ENCODE assay signal across 8 cellular contexts in genomic region chr16:3074860-3075545, GRCh38. TPM values are rescaled to one million over a fixed set of nuclear protein-coding genes. Genes with fewer than 3 reads are reported as not detected.
A peak's percentile ranks its signal among the peaks of the same experiment; 100 is the strongest.
DNase-seq lines count a peak whose midpoint lies in the region; ATAC-seq lines count a peak whose summit lies in the region.

No MANE protein-coding gene starts in this region.

- peak overlapping the region; percentile 84 for H3K4me3 Mint-ChIP-seq in activated CD4-positive, alpha-beta T cell treated with anti-CD3 and anti-CD28 coated beads, Interleukin-2, amount 10 ng/mL, durations not matched to agents 7 days and 5 days

- no peaks in the 10 kb centered on the region for H3K27me3 Mint-ChIP-seq in activated CD4-positive, alpha-beta T cell treated with anti-CD3 and anti-CD28 coated beads, Interleukin-2, amount 10 ng/mL, durations not matched to agents 7 days and 5 days

- H3K27me3 ChIP-seq in right cardiac atrium (ENCODE audit: control insufficient read depth, insufficient read depth) = no peaks in the 10 kb centered on the region

- peaks cover 91% of the 10 kb centered on the region for H3K4me1 Mint-ChIP-seq in activated CD4-positive, alpha-beta T cell treated with anti-CD3 and anti-CD28 coated beads, Interleukin-2, amount 10 ng/mL, durations not matched to agents 7 days and 5 days

- peaks cover 13% of the 10 kb centered on the region for H3K9me3 Mint-ChIP-seq in activated CD4-positive, alpha-beta T cell treated with anti-CD3 and anti-CD28 coated beads, Interleukin-2, amount 10 ng/mL, durations not matched to agents 7 days and 5 days

- POLR2A ChIA-PET in activated CD4-positive, alpha-beta T cell treated with anti-CD3 and anti-CD28 coated beads, Interleukin-2, amount 10 ng/mL, durations not matched to agents 7 days and 5 days (lab: Charles Lee) = interaction anchor here (0.5 to 2.8 kb wide), 7 partner anchors 9 to 55 kb away, joined by 3 to 21 read pairs (median 3); partner anchors contain the start of gene IL32

- WGBS in right cardiac atrium = 54% methylated on average over 10 of the region's 10 CpGs

- intact Hi-C loops in right cardiac atrium (cut with DNase I) = no loop called here

- peaks cover 41% of the 10 kb centered on the region for H3K36me3 Mint-ChIP-seq in activated CD4-positive, alpha-beta T cell treated with anti-CD3 and anti-CD28 coated beads, Interleukin-2, amount 10 ng/mL, durations not matched to agents 7 days and 5 days (ENCODE audit: low read depth)

- no peaks in the 10 kb centered on the region for H3K9me3 ChIP-seq in right cardiac atrium (ENCODE audit: control insufficient read depth, low read length)

- CTCF ChIA-PET in activated CD4-positive, alpha-beta T cell treated with anti-CD3 and anti-CD28 coated beads, Interleukin-2, amount 10 ng/mL, durations not matched to agents 7 days and 5 days (lab: Charles Lee) = interaction anchor here (0.6 to 5.8 kb wide), 14 partner anchors 9 to 148 kb away, joined by 3 to 31 read pairs (median 4); partner anchors contain the start of gene IL32

- peak; percentile 94 for DNase-seq in activated CD4-positive, alpha-beta T cell treated with anti-CD3 and anti-CD28 coated beads, Interleukin-2, amount 10 ng/mL, durations not matched to agents 7 days and 5 days
- DNase-seq in right cardiac atrium (peak in 1 of 3 donors; percentile 69), hippocampal formation (lab: John Stamatoyannopoulos, UW) (no peak), NCI-H187 (lab: John Stamatoyannopoulos, UW) (no peak), amygdala (lab: John Stamatoyannopoulos, UW) (no peak), DMS53 treated with DMSO at 0.1 percent for 48 hours (lab: John Stamatoyannopoulos, UW; ENCODE audit: unreplicated experiment) (no peak)

- H3K27ac Mint-ChIP-seq in activated CD4-positive, alpha-beta T cell treated with anti-CD3 and anti-CD28 coated beads, Interleukin-2, amount 10 ng/mL, durations not matched to agents 7 days and 5 days = peak overlapping the region; percentile 98

- H3K4me1 ChIP-seq in right cardiac atrium (ENCODE audit: control insufficient read depth, insufficient read depth, low read length) = no peaks in the 10 kb centered on the region

- H3K4me3 ChIP-seq in right cardiac atrium (ENCODE audit: low read length) = no peak overlapping the region

- H3K27ac ChIP-seq in right cardiac atrium (ENCODE audit: low read length) = no peak overlapping the region

- ATAC-seq in GM18858 (IDR thresholded peaks at IDR 0.05; ENCODE audit: unreplicated experiment) = peak; percentile 66
- ATAC-seq in HG03342 (IDR thresholded peaks at IDR 0.05; ENCODE audit: unreplicated experiment) = peak; percentile 69
- ATAC-seq in right cardiac atrium = peak; percentile 18 to 22

RNA-seq across cellular contexts. Expression of gene IL32, which starts 9.6 kb away (rescaled TPM):
- 1,000 to 10,000 TPM; 2,973 to 3,212 TPM for total RNA-seq in activated CD4-positive, alpha-beta T cell treated with anti-CD3 and anti-CD28 coated beads, Interleukin-2, amount 10 ng/mL, durations not matched to agents 7 days and 5 days
- total RNA-seq in right cardiac atrium = 10 to 100 TPM; 27.5 to 55.0 (median 37.8) TPM
- polyA plus RNA-seq in right cardiac atrium = 62.8 TPM

RNA-seq across cellular contexts. Expression of gene ZSCAN10, which starts 24.1 kb away (rescaled TPM):
- under 1 TPM; 0.29 to 0.35 TPM for total RNA-seq in activated CD4-positive, alpha-beta T cell treated with anti-CD3 and anti-CD28 coated beads, Interleukin-2, amount 10 ng/mL, durations not matched to agents 7 days and 5 days
- not detected for total RNA-seq in right cardiac atrium
- not detected for polyA plus RNA-seq in right cardiac atrium

RNA-seq across cellular contexts. Expression of gene MMP25, which starts 28.6 kb away (rescaled TPM):
- 10 to 100 TPM; 18.1 to 19.8 TPM for total RNA-seq in activated CD4-positive, alpha-beta T cell treated with anti-CD3 and anti-CD28 coated beads, Interleukin-2, amount 10 ng/mL, durations not matched to agents 7 days and 5 days
- 1 to 10 TPM in 2 of 4 donors, under 1 TPM in 2; 0.72 to 1.7 (median 0.95) TPM for total RNA-seq in right cardiac atrium
- 0.68 TPM for polyA plus RNA-seq in right cardiac atrium

RNA-seq across cellular contexts. Expression of gene ZNF205, which starts 37.4 kb away (rescaled TPM):
- not detected for total RNA-seq in activated CD4-positive, alpha-beta T cell treated with anti-CD3 and anti-CD28 coated beads, Interleukin-2, amount 10 ng/mL, durations not matched to agents 7 days and 5 days
- 10 to 100 TPM in 1 of 4 donors, 1 to 10 TPM in 3; 6.4 to 10.1 (median 9.2) TPM for total RNA-seq in right cardiac atrium
- polyA plus RNA-seq in right cardiac atrium = 10.9 TPM

RNA-seq across cellular contexts. Expression of gene BICDL2, which starts 38.3 kb away (rescaled TPM):
- total RNA-seq in activated CD4-positive, alpha-beta T cell treated with anti-CD3 and anti-CD28 coated beads, Interleukin-2, amount 10 ng/mL, durations not matched to agents 7 days and 5 days = under 1 TPM; 0.20 to 0.23 TPM
- total RNA-seq in right cardiac atrium = not detected
- not detected for polyA plus RNA-seq in right cardiac atrium

Comparison
In these comparisons a context has a peak if more than half of its experiments do, and no peak if none do; other contexts are left out.
1. RNA of gene IL32, which starts 9.6 kb away (total RNA-seq): 2,973 to 3,212 TPM in activated CD4-positive, alpha-beta T cell treated with anti-CD3 and anti-CD28 coated beads, Interleukin-2, amount 10 ng/mL, durations not matched to agents 7 days and 5 days; 27.5 to 55.0 TPM in right cardiac atrium; every median in the first group is over 10 times any median in the second.
2. RNA of gene MMP25, which starts 28.6 kb away (total RNA-seq): 18.1 to 19.8 TPM in activated CD4-positive, alpha-beta T cell treated with anti-CD3 and anti-CD28 coated beads, Interleukin-2, amount 10 ng/mL, durations not matched to agents 7 days and 5 days; 0.72 to 1.7 TPM in right cardiac atrium; every median in the first group is over 4 times any median in the second.
3. Peak in every context shown above with its lines, with median percentiles within 50 percentile points of each other: ATAC-seq.